In the genomic region with DNA sequence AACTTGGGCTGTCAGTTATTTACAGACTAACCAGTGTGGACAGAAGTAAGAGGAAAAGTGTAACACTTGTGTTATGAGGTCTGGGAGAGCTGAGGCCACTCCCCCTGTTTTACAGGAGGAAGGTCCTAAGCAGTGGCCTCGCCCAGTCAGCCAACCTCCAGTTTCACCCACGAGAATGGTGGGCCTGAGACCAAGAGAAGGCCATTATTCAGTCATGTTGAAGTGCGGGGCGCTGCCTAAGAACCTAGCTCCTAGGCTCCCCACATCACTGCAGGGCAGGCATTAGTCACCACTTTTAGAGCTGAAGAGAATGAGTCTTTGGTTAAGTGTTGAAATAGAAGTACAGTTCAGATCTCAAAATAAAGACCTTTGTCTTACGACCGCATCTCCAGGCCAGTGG, we compare ENCODE assay signal across 13 cellular contexts. TPM values are rescaled to one million over a fixed set of nuclear protein-coding genes. Genes with fewer than 3 reads are reported as not detected.
DNase-seq lines count a peak whose midpoint lies in the region; ATAC-seq and TF ChIP-seq lines count a peak whose summit lies in the region.
"Had no signal": no experiment of that assay in that cellular context is flagged by ENCODE, and none has a peak within 500 bp of the region (broad histone marks: within the 10 kb centered on the region; RNA-seq: fewer than 3 reads in every experiment).

No MANE protein-coding gene starts in this region.

- H3K4me2 ChIP-seq in hepatocyte, result peak overlapping the region; percentile 27

- H3K4me3 ChIP-seq in hepatocyte, result no peak overlapping the region
- H3K4me3 ChIP-seq: thoracic aorta had no signal

- 77% methylated on average over 6 of the region's 6 CpGs for WGBS in hepatocyte (ENCODE audit: low lambda C conversion rate, missing lambda C conversion rate)

- no peaks in the 10 kb centered on the region for H3K4me1 ChIP-seq in hepatocyte (ENCODE audit: insufficient read depth)

- no peak for TF ChIP-seq CTCF in hepatocyte (IDR thresholded peaks at IDR 0.05; ENCODE audit: poor library complexity)
- TF ChIP-seq CTCF in endothelial cell (IDR thresholded peaks at IDR 0.05; ENCODE audit: unreplicated experiment), result no peak

- H3K27ac ChIP-seq in hepatocyte, result no peak overlapping the region
- H3K27ac ChIP-seq: thoracic aorta had no signal

- peaks cover 83% of the 10 kb centered on the region for H4K20me1 ChIP-seq in hepatocyte (ENCODE audit: insufficient read depth, poor library complexity, severe bottlenecking)

- no peaks in the 10 kb centered on the region for H3K27me3 ChIP-seq in hepatocyte

- H3K36me3 ChIP-seq in hepatocyte (replicated peaks; ENCODE audit: insufficient read depth, low read depth), result no peaks in the 10 kb centered on the region
- H3K36me3 ChIP-seq: thoracic aorta had no signal

- DNase-seq in ACHN (peak; percentile 16), HCEC 1CT (peak; percentile 62), hepatocyte (ENCODE audit: low spot score) (peak; percentile 38), endothelial cell (ENCODE audit: low spot score) (no peak)
- peak; percentile 19 for DNase-seq in activated naive CD8-positive, alpha-beta T cell treated with anti-CD3 and anti-CD28 coated beads for 36 hours
- no peak for DNase-seq in activated CD8-positive, alpha-beta memory T cell treated with anti-CD3 and anti-CD28 coated beads for 24 hours
- DNase-seq in stimulated activated naive CD4-positive, alpha-beta T cell (lab: John Stamatoyannopoulos, UW), result no peak
- DNase-seq: activated gamma-delta T cell; effector CD8-positive, alpha-beta T cell; NCI-H748 treated with DMSO at 0.1 percent for 48 hours; stimulated activated CD4-positive, alpha-beta T cell treated with anti-CD3 and anti-CD28 coated beads, Interleukin-4, amount 100 ng/mL, for 24 hours had no signal

- H3K4me1 Mint-ChIP-seq in activated naive CD8-positive, alpha-beta T cell treated with anti-CD3 and anti-CD28 coated beads for 36 hours, result peaks cover 75% of the 10 kb centered on the region
- peaks cover 31% of the 10 kb centered on the region for H3K4me1 Mint-ChIP-seq in endothelial cell (ENCODE audit: unreplicated experiment)

- peaks cover 16% of the 10 kb centered on the region for H3K9me3 Mint-ChIP-seq in activated naive CD8-positive, alpha-beta T cell treated with anti-CD3 and anti-CD28 coated beads for 36 hours
- H3K9me3 Mint-ChIP-seq in endothelial cell (ENCODE audit: unreplicated experiment), result no peaks in the 10 kb centered on the region

- H3K36me3 Mint-ChIP-seq in activated naive CD8-positive, alpha-beta T cell treated with anti-CD3 and anti-CD28 coated beads for 36 hours, result peaks cover 25% of the 10 kb centered on the region
- H3K36me3 Mint-ChIP-seq in endothelial cell (ENCODE audit: low read depth, unreplicated experiment), result no peaks in the 10 kb centered on the region

- no peak for ATAC-seq in HG02763 (IDR thresholded peaks at IDR 0.05; ENCODE audit: unreplicated experiment)

- in situ Hi-C loops in ACHN (cut with HindIII; ENCODE audit: low pct_ligation_motif_present, low pct_unique_long_range_greater_than_20kb, low sequenced_read_pairs), result no loop called here

- no peak overlapping the region for H3K27ac Mint-ChIP-seq in activated naive CD8-positive, alpha-beta T cell treated with anti-CD3 and anti-CD28 coated beads for 36 hours
- H3K27ac Mint-ChIP-seq in endothelial cell (ENCODE audit: unreplicated experiment), result no peak overlapping the region

- H3K79me2 ChIP-seq in hepatocyte, result peaks cover 100% of the 10 kb centered on the region

- H2AFZ ChIP-seq in hepatocyte, result no peak overlapping the region

- no peak overlapping the region for H3K4me3 Mint-ChIP-seq in activated naive CD8-positive, alpha-beta T cell treated with anti-CD3 and anti-CD28 coated beads for 36 hours
- no peak overlapping the region for H3K4me3 Mint-ChIP-seq in endothelial cell (ENCODE audit: unreplicated experiment)

- no peaks in the 10 kb centered on the region for H3K27me3 Mint-ChIP-seq in activated naive CD8-positive, alpha-beta T cell treated with anti-CD3 and anti-CD28 coated beads for 36 hours
- peaks cover 2% of the 10 kb centered on the region for H3K27me3 Mint-ChIP-seq in endothelial cell (ENCODE audit: unreplicated experiment)

- H3K9me2 ChIP-seq in hepatocyte (replicated peaks; ENCODE audit: insufficient read depth), result no peaks in the 10 kb centered on the region

- peaks cover 6% of the 10 kb centered on the region for H3K9me3 ChIP-seq in hepatocyte (ENCODE audit: low read depth)

RNA-seq across cellular contexts. Expression of gene CDYL, which starts 27.9 kb away (rescaled TPM):
- 10 to 100 TPM; 38.8 to 40.5 TPM for total RNA-seq in activated naive CD8-positive, alpha-beta T cell treated with anti-CD3 and anti-CD28 coated beads for 36 hours
- total RNA-seq in hepatocyte (30.4 TPM in 2 replicates), endothelial cell (ENCODE audit: unreplicated experiment) (66.7 TPM)
- polyA plus RNA-seq in hepatocyte, result 25.3 and 28.9 TPM in 2 replicates

Comparison
In these comparisons a context has a peak if more than half of its experiments do, and no peak if none do; other contexts are left out.
1. DNase-seq: peak in ACHN (single experiment), HCEC 1CT (single experiment), activated naive CD8-positive, alpha-beta T cell treated with anti-CD3 and anti-CD28 coated beads for 36 hours (single experiment) and hepatocyte (single experiment); none in endothelial cell (single experiment), activated CD8-positive, alpha-beta memory T cell treated with anti-CD3 and anti-CD28 coated beads for 24 hours (single experiment) and stimulated activated naive CD4-positive, alpha-beta T cell (0 of 6).